ENCODE assay signal across 33 cellular contexts in genomic region chr5:150346592-150346991, GRCh38. TPM values are rescaled to one million over a fixed set of nuclear protein-coding genes. Genes with fewer than 3 reads are reported as not detected.
"Had no signal": no experiment of that assay in that cellular context is flagged by ENCODE, and none has a peak within 500 bp of the region (broad histone marks: within the 10 kb centered on the region; RNA-seq: fewer than 3 reads in every experiment).

No MANE protein-coding gene starts in this region.

- H3K4me1 ChIP-seq: ascending aorta, breast epithelium had no signal

- ATAC-seq: activated CD8-positive, alpha-beta T cell treated with anti-CD3 and anti-CD28 coated beads for 36 hours; activated T-cell treated with anti-CD3 and anti-CD28 coated beads, Interleukin-2, amount 50 U/mL, for 72 hours; activated T-helper 17 cell treated with anti-CD3 and anti-CD28 coated beads, Interleukin-2, amount 50 U/mL, for 72 hours; PC-3 had no signal

- H3K27me3 Mint-ChIP-seq: activated naive CD4-positive, alpha-beta T cell treated with anti-CD3 and anti-CD28 coated beads, Interleukin-2, amount 50 U/mL, for 24 hours had no signal

- H3K9me3 Mint-ChIP-seq: activated CD4-positive, alpha-beta T cell treated with anti-CD3 and anti-CD28 coated beads, Interleukin-2, amount 10 ng/mL, durations not matched to agents 24 days and 14 days; activated CD8-positive, alpha-beta T cell treated with anti-CD3 and anti-CD28 coated beads for 36 hours; activated naive CD4-positive, alpha-beta T cell treated with anti-CD3 and anti-CD28 coated beads, Interleukin-2, amount 50 U/mL, for 24 hours; activated naive CD8-positive, alpha-beta T cell treated with anti-CD3 and anti-CD28 coated beads, Interleukin-2, amount 10 ng/mL, durations not matched to agents 7 days and 5 days; activated T-cell treated with anti-CD3 and anti-CD28 coated beads, Interleukin-2, amount 50 U/mL, for 72 hours; activated T-helper 17 cell treated with anti-CD3 and anti-CD28 coated beads, Interleukin-2, amount 50 U/mL, for 72 hours; T-helper 2 cell treated with Interferon-gamma antibody and Interleukin-4, amounts not matched to agents 5 μg/mL and 100 μg/mL, for 36 hours had no signal

- H3K27me3 ChIP-seq: ascending aorta, breast epithelium, Peyer's patch, SJSA1 had no signal

- H3K4me3 ChIP-seq: ascending aorta, breast epithelium, Peyer's patch, SJSA1 had no signal

- DNase-seq: activated CD4-positive, alpha-beta T cell treated with anti-CD3 and anti-CD28 coated beads, Interleukin-2, amount 10 ng/mL, durations not matched to agents 24 days and 14 days; activated CD4-positive, alpha-beta T cell treated with anti-CD3 and anti-CD28 coated beads, Interleukin-2, amount 50 U/mL, for 4 hours; activated CD8-positive, alpha-beta T cell treated with anti-CD3 and anti-CD28 coated beads for 36 hours; activated effector memory CD4-positive, alpha-beta T cell treated with anti-CD3 and anti-CD28 coated beads, Interleukin-2, amount 50 U/mL, for 16 hours; activated naive CD4-positive, alpha-beta T cell; activated naive CD8-positive, alpha-beta T cell treated with anti-CD3 and anti-CD28 coated beads, Interleukin-2, amount 10 ng/mL, durations not matched to agents 7 days and 5 days; activated T-cell treated with anti-CD3 and anti-CD28 coated beads, Interleukin-2, amount 50 U/mL, for 1 hour; activated T-cell treated with anti-CD3 and anti-CD28 coated beads, Interleukin-2, amount 50 U/mL, for 72 hours; NCI-H1092 treated with DMSO at 0.1 percent for 48 hours; NCI-H1417; NCI-H146; NCI-H187; NCI-H2029 treated with DMSO at 0.1 percent for 48 hours; NCI-H2107; NCI-H2171; NCI-H446; NCI-H524; NCI-H69; NK-92 treated with Interleukin-12 subunit alpha and Interleukin-12 subunit beta, amount 100 ng/mL, for 24 hours; PC-3; Peyer's patch; RPMI8226; SHP77 treated with DMSO at 0.1 percent for 48 hours; SK-N-SH had no signal

- H3K27ac ChIP-seq: ascending aorta, breast epithelium, Peyer's patch, SJSA1 had no signal

- H3K9me3 ChIP-seq: ascending aorta, breast epithelium, Peyer's patch, SJSA1, SK-N-SH had no signal

- H3K36me3 Mint-ChIP-seq: activated naive CD4-positive, alpha-beta T cell treated with anti-CD3 and anti-CD28 coated beads, Interleukin-2, amount 50 U/mL, for 24 hours; activated naive CD8-positive, alpha-beta T cell treated with anti-CD3 and anti-CD28 coated beads, Interleukin-2, amount 10 ng/mL, durations not matched to agents 7 days and 5 days had no signal

- H3K4me3 Mint-ChIP-seq: activated CD4-positive, alpha-beta T cell treated with anti-CD3 and anti-CD28 coated beads, Interleukin-2, amount 10 ng/mL, durations not matched to agents 24 days and 14 days; activated CD8-positive, alpha-beta T cell treated with anti-CD3 and anti-CD28 coated beads for 36 hours; activated naive CD4-positive, alpha-beta T cell treated with anti-CD3 and anti-CD28 coated beads, Interleukin-2, amount 50 U/mL, for 24 hours; activated naive CD8-positive, alpha-beta T cell treated with anti-CD3 and anti-CD28 coated beads, Interleukin-2, amount 10 ng/mL, durations not matched to agents 7 days and 5 days; activated T-cell treated with anti-CD3 and anti-CD28 coated beads, Interleukin-2, amount 50 U/mL, for 72 hours; activated T-helper 17 cell treated with anti-CD3 and anti-CD28 coated beads, Interleukin-2, amount 50 U/mL, for 72 hours; T-helper 1 cell treated with Interleukin-12 subunit alpha and Interleukin-12 subunit beta and Interleukin-4 antibody, amounts not matched to agents 30 μg/mL and 1 μg/mL, for 36 hours; T-helper 2 cell treated with Interferon-gamma antibody and Interleukin-4, amounts not matched to agents 5 μg/mL and 100 μg/mL, for 36 hours had no signal

- H3K36me3 ChIP-seq: ascending aorta, breast epithelium, Peyer's patch, SJSA1 had no signal

- H3K9ac ChIP-seq: SK-N-SH had no signal

- H3K27ac Mint-ChIP-seq: activated CD4-positive, alpha-beta T cell treated with anti-CD3 and anti-CD28 coated beads, Interleukin-2, amount 10 ng/mL, durations not matched to agents 24 days and 14 days; activated CD8-positive, alpha-beta T cell treated with anti-CD3 and anti-CD28 coated beads for 36 hours; activated naive CD4-positive, alpha-beta T cell treated with anti-CD3 and anti-CD28 coated beads, Interleukin-2, amount 50 U/mL, for 24 hours; activated naive CD8-positive, alpha-beta T cell treated with anti-CD3 and anti-CD28 coated beads, Interleukin-2, amount 10 ng/mL, durations not matched to agents 7 days and 5 days; activated T-cell treated with anti-CD3 and anti-CD28 coated beads, Interleukin-2, amount 50 U/mL, for 72 hours; activated T-helper 17 cell treated with anti-CD3 and anti-CD28 coated beads, Interleukin-2, amount 50 U/mL, for 72 hours; T-helper 1 cell treated with Interleukin-12 subunit alpha and Interleukin-12 subunit beta and Interleukin-4 antibody, amounts not matched to agents 30 μg/mL and 1 μg/mL, for 36 hours; T-helper 2 cell treated with Interferon-gamma antibody and Interleukin-4, amounts not matched to agents 5 μg/mL and 100 μg/mL, for 36 hours had no signal

- H3K4me2 ChIP-seq: SK-N-SH had no signal

- FAIRE-seq: TTC549 had no signal

RNA-seq across cellular contexts. Expression of gene ARSI, which starts 43.9 kb away (rescaled TPM):
- total RNA-seq: activated CD4-positive, alpha-beta T cell treated with anti-CD3 and anti-CD28 coated beads, Interleukin-2, amount 10 ng/mL, durations not matched to agents 24 days and 14 days; activated CD8-positive, alpha-beta memory T cell treated with anti-CD3 and anti-CD28 coated beads for 36 hours; activated CD8-positive, alpha-beta T cell treated with anti-CD3 and anti-CD28 coated beads for 36 hours; activated naive CD8-positive, alpha-beta T cell treated with anti-CD3 and anti-CD28 coated beads, Interleukin-2, amount 10 ng/mL, durations not matched to agents 7 days and 5 days; activated T-cell treated with anti-CD3 and anti-CD28 coated beads, Interleukin-2, amount 50 U/mL, for 72 hours; activated T-helper 17 cell treated with anti-CD3 and anti-CD28 coated beads, Interleukin-2, amount 50 U/mL, for 72 hours; ascending aorta; Peyer's patch had no signal

RNA-seq across cellular contexts. Expression of gene CAMK2A, which starts 57.0 kb away (rescaled TPM):
- total RNA-seq: activated CD4-positive, alpha-beta T cell treated with anti-CD3 and anti-CD28 coated beads, Interleukin-2, amount 10 ng/mL, durations not matched to agents 24 days and 14 days; activated CD8-positive, alpha-beta memory T cell treated with anti-CD3 and anti-CD28 coated beads for 36 hours; activated CD8-positive, alpha-beta T cell treated with anti-CD3 and anti-CD28 coated beads for 36 hours; activated naive CD8-positive, alpha-beta T cell treated with anti-CD3 and anti-CD28 coated beads, Interleukin-2, amount 10 ng/mL, durations not matched to agents 7 days and 5 days; activated T-cell treated with anti-CD3 and anti-CD28 coated beads, Interleukin-2, amount 50 U/mL, for 72 hours; activated T-helper 17 cell treated with anti-CD3 and anti-CD28 coated beads, Interleukin-2, amount 50 U/mL, for 72 hours; ascending aorta; SJSA1 had no signal
